2 cellular contexts compared by ENCODE assay signal in genomic region chr10:97761331-97761865, GRCh38.
TF ChIP-seq lines count a peak whose summit lies in the region.

No MANE protein-coding gene starts in this region.

TF ChIP-seq in K562, 482 proteins besides CTCF, POLR2A, EP300 and RAD21:
- TF ChIP-seq RERE (CRISPR knock-in tag; IDR thresholded peaks at IDR 0.05; ENCODE audit: borderline replicate concordance) (no peak), POLR2G (IDR thresholded peaks at IDR 0.05; ENCODE audit: low read depth, low read length) (peak; percentile 24; the same call in 1 of the 2 replicates)

TF ChIP-seq in HepG2, 621 proteins besides CTCF, POLR2A, EP300 and RAD21:
- TF ChIP-seq NFYB (CRISPR knock-in tag; IDR thresholded peaks at IDR 0.05) (no peak), AGO2 (optimal IDR thresholded peaks at IDR 0.05; ENCODE audit: low read depth, low read length) (peak; percentile 69)
TF ChIP-seq in HepG2: peak in this region for 1.
